ENCODE assay signal across 8 cellular contexts in the genomic region with DNA sequence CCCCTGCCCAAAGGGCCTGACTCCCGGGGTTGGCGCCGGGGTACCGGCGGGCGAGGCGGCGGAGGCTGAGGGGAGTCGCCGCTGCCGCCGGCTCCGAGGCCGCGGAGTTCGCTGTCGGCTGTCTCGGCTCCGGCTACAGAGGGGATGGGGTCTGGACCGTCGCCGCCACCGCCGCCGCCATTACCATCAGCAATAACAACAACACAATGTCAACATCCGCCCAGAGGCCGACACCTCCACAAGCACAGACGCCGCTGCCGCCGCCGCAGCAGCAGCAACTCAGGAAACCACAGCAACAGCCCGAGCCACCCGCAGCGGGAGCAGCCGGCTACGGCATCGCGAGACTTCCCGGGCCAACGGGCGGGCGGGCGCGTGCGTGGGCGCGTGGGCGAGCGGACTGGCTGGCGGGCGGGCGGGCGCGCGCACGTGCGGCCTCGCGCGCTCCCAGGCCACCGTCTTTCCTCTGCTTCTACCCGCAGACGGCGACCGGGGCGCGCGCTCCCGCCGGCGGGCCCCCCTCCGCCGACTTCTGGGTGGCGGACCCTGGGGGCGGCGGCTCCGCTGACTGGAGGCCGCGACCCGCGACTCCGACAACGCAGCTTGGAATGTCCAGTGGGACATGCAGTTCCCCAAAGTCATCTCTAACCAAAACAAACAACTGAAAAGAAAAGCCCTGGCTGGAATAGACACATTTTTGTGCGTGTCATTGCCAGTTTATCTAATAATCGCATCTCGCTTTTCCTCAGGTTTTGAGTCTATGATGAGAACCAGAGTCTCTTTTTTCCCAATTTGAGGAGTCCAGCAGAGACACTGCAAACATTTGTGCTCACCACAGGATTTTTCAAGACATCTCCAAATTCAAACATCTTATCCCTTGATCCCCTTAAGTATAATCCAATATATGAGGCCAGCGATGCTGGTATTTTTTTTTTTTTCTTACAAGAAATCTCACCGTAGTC. TPM values are rescaled to one million over a fixed set of nuclear protein-coding genes. Genes with fewer than 3 reads are reported as not detected.
DNase-seq lines count a peak whose midpoint lies in the region; ATAC-seq and TF ChIP-seq lines count a peak whose summit lies in the region.

A gene (minus strand): TSS at position 289 of the 959 bp plus-strand sequence. CDS start 305 bp downstream, outside the sequence.

- CTCF ChIA-PET in PC-9 (lab: Charles Lee) = no interaction called here

- H2AFZ ChIP-seq in PC-9 = peak within 1 kb of the TSS; percentile 87

- BruUV-seq in PC-9 (replicated peaks; lab: Mats Ljungman, UMichigan) = TSS peak; percentile 78

- ATAC-seq in GM21717 (IDR thresholded peaks at IDR 0.05; ENCODE audit: unreplicated experiment) (peak; percentile 96), mucosa of descending colon (peak; percentile 93)

- TF ChIP-seq CTCF in PC-9 (conservative IDR thresholded peaks at IDR 0.05) (no peak), mucosa of descending colon (IDR thresholded peaks at IDR 0.05) (no peak)

- 0 out of 2 replicates have a peak, but pooled peaks cover 4% of the 10 kb centered on the region for H3K36me3 ChIP-seq in PC-9 (ENCODE audit: low read depth)
- H3K36me3 ChIP-seq in mucosa of descending colon (ENCODE audit: low read depth) = no peaks in the 10 kb centered on the region

- H3K27me3 ChIP-seq in PC-9 (ENCODE audit: insufficient read depth, low read depth) = no peaks in the 10 kb centered on the region

- peaks cover 15% of the 10 kb centered on the region; the same call in 1 of the 2 replicates for H3F3A ChIP-seq in PC-9 (ENCODE audit: insufficient read depth, low read depth)

- no peaks in the 10 kb centered on the region for H3K9me2 ChIP-seq in PC-9 (ENCODE audit: insufficient read depth)

- POLR2A ChIA-PET in PC-9 (lab: Charles Lee; ENCODE audit: unreplicated experiment) = no interaction called here

- DNase-seq in DMS153 treated with DMSO at 0.1 percent for 48 hours (lab: John Stamatoyannopoulos, UW; ENCODE audit: unreplicated experiment) (peak; percentile 81), KBM-7 (peak; percentile 93), PC-9 (peak; percentile 70 to 88), activated T-cell treated with anti-CD3 and anti-CD28 coated beads for 48 hours (ENCODE audit: low read depth) (peak; percentile 96), epithelial cell of prostate (ENCODE audit: low read depth, low spot score) (peak; percentile 70), mucosa of descending colon (peak; percentile 97 to 98 (median 98))
- peak; percentile 82 to 91 for DNase-seq in stimulated activated CD8-positive, alpha-beta memory T cell treated with anti-CD3 and anti-CD28 coated beads, Interleukin-4, amount 100 ng/mL, for 1 hour (ENCODE audit: low read depth in 2 of 2, low spot score in 1 of 2)

- H4K20me1 ChIP-seq in PC-9 (ENCODE audit: insufficient read depth) = peaks cover 8% of the 10 kb centered on the region; the same call in 1 of the 2 replicates

- H3K9me3 ChIP-seq in PC-9 (ENCODE audit: insufficient read depth, low read depth) = no peaks in the 10 kb centered on the region
- no peaks in the 10 kb centered on the region for H3K9me3 ChIP-seq in mucosa of descending colon

- peak within 1 kb of the TSS; percentile 85 for H3K4me2 ChIP-seq in PC-9

- H3K4me1 ChIP-seq in PC-9 (replicated peaks; ENCODE audit: insufficient read depth) (peaks cover 41% of the 10 kb centered on the region), mucosa of descending colon (ENCODE audit: low read depth) (peaks cover 26% of the 10 kb centered on the region)

- peaks cover 45% of the 10 kb centered on the region for H3K79me2 ChIP-seq in PC-9 (ENCODE audit: low read depth)

- in situ Hi-C loops in KBM-7 (cut with MboI; ENCODE audit: low pct_unique_long_range_greater_than_20kb, low sequenced_read_pairs) = no loop called here

- H3K4me3 ChIP-seq in PC-9 = peak within 1 kb of the TSS; percentile 90
- peak within 1 kb of the TSS; percentile 99 for H3K4me3 ChIP-seq in mucosa of descending colon

- intact Hi-C loops in PC-9 (cut with micrococcal nuclease; ENCODE audit: unreplicated experiment) = loop anchor here (5.0 to 10.0 kb wide), 2 partner anchors 88 to 150 kb away; no protein-coding TSS in a partner anchor
- intact Hi-C loops in mucosa of descending colon (cut with DNase I, micrococcal nuclease) = no loop called here

- H3K27ac ChIP-seq in PC-9 (peak within 1 kb of the TSS; percentile 59), epithelial cell of prostate (peak within 1 kb of the TSS; percentile 96)

RNA-seq across cellular contexts. Expression of the gene that starts here (rescaled TPM):
- 8.7 and 12.1 TPM in 2 replicates for total RNA-seq in PC-9 (2021)
- total RNA-seq in mucosa of descending colon = 10 to 100 TPM; 22.6 to 27.5 (median 22.9) TPM

Comparison
In these comparisons a context has a peak if more than half of its experiments do, and no peak if none do; other contexts are left out.
1. Peak in every context shown above with its lines: DNase-seq, ATAC-seq, H3K4me3 ChIP-seq and H3K27ac ChIP-seq.